In genomic region chr3:4757949-4758855, GRCh38 we compare ENCODE assay signal across 29 cellular contexts.
DNase-seq lines count a peak whose midpoint lies in the region; ATAC-seq, FAIRE-seq and TF ChIP-seq lines count a peak whose summit lies in the region.
"Had no signal": no experiment of that assay in that cellular context is flagged by ENCODE, and none has a peak within 500 bp of the region (broad histone marks: within the 10 kb centered on the region; RNA-seq: fewer than 3 reads in every experiment).

No MANE protein-coding gene starts in this region.

- CTCF ChIA-PET in activated CD8-positive, alpha-beta T cell treated with anti-CD3 and anti-CD28 coated beads, Interleukin-2, amount 10 ng/mL, durations not matched to agents 7 days and 5 days (lab: Charles Lee) = interaction anchor here (1.3 kb wide), 1 partner anchor 9 kb away, joined by 3 read pairs; no protein-coding TSS in a partner anchor
- CTCF ChIA-PET in activated CD8-positive, alpha-beta T cell treated with anti-CD3 and anti-CD28 coated beads for 36 hours (lab: Charles Lee) = no interaction called here
- CTCF ChIA-PET in H1 (lab: Charles Lee; ENCODE audit: partially characterized antibody) = interaction anchor here (0.6 to 1.1 kb wide), 2 partner anchors 10 to 218 kb away, joined by 3 to 4 read pairs; no protein-coding TSS in a partner anchor

- H3K56ac ChIP-seq in H1 (replicated peaks; ENCODE audit: insufficient read length, low read depth, low read length) = no peak overlapping the region

- no peaks in the 10 kb centered on the region for H3K79me2 ChIP-seq in H1 (ENCODE audit: control insufficient read depth in 1 of 2, insufficient read depth in 2 of 2, low read length in 2 of 2)

- no peaks in the 10 kb centered on the region for H3K79me1 ChIP-seq in H1 (ENCODE audit: low read depth, low read length)

- no peak overlapping the region for H2BK5ac ChIP-seq in H1 (ENCODE audit: low read depth, low read length)

- 89% methylated on average over 11 of the region's 11 CpGs; no CpG with 5 or more reads in 1 of the 2 experiments for WGBS in H1 (ENCODE audit: extremely low coverage in 1 of 2, insufficient coverage in 1 of 2, insufficient read length in 1 of 2, insufficient replicate concordance in 2 of 2, low coverage in 1 of 2, low lambda C conversion rate in 2 of 2, missing lambda C conversion rate in 1 of 2), 2 experiments

- H3K27ac Mint-ChIP-seq in activated CD8-positive, alpha-beta T cell treated with anti-CD3 and anti-CD28 coated beads, Interleukin-2, amount 10 ng/mL, durations not matched to agents 7 days and 5 days = peak overlapping the region; percentile 26
- no peak overlapping the region for H3K27ac Mint-ChIP-seq in activated CD8-positive, alpha-beta T cell treated with anti-CD3 and anti-CD28 coated beads for 36 hours
- H3K27ac Mint-ChIP-seq in stimulated activated naive B cell treated with anti-CD40 and anti-IgM and Interleukin-4, amounts not matched to agents 10 μg/mL and 1 μg/mL and 100 μg/mL, for 72 hours = peak overlapping the region; percentile 42
- H3K27ac Mint-ChIP-seq: activated naive CD4-positive, alpha-beta T cell treated with anti-CD3 and anti-CD28 coated beads for 36 hours; T-helper 17 cell had no signal

- POLR2A ChIA-PET in activated CD8-positive, alpha-beta T cell treated with anti-CD3 and anti-CD28 coated beads, Interleukin-2, amount 10 ng/mL, durations not matched to agents 7 days and 5 days (lab: Charles Lee) = no interaction called here
- POLR2A ChIA-PET in activated CD8-positive, alpha-beta T cell treated with anti-CD3 and anti-CD28 coated beads for 36 hours (lab: Charles Lee) = interaction anchor here (0.9 kb wide), 1 partner anchor 17 kb away, joined by 3 read pairs; no protein-coding TSS in a partner anchor
- POLR2A ChIA-PET in H1 (lab: Charles Lee; ENCODE audit: partially characterized antibody) = no interaction called here

- no peak overlapping the region for H3K14ac ChIP-seq in H1 (ENCODE audit: insufficient read length)

- H3K36me3 Mint-ChIP-seq in activated CD8-positive, alpha-beta T cell treated with anti-CD3 and anti-CD28 coated beads, Interleukin-2, amount 10 ng/mL, durations not matched to agents 7 days and 5 days (ENCODE audit: low read depth) = peaks cover 78% of the 10 kb centered on the region
- peaks cover 73% of the 10 kb centered on the region for H3K36me3 Mint-ChIP-seq in activated CD8-positive, alpha-beta T cell treated with anti-CD3 and anti-CD28 coated beads for 36 hours (ENCODE audit: low read depth)
- H3K36me3 Mint-ChIP-seq in stimulated activated naive B cell treated with anti-CD40 and anti-IgM and Interleukin-4, amounts not matched to agents 10 μg/mL and 1 μg/mL and 100 μg/mL, for 72 hours = peaks cover 62 to 82% of the 10 kb centered on the region in 2 donors

- no peak overlapping the region for H2BK12ac ChIP-seq in H1 (ENCODE audit: low read depth, low read length)

- H3K27ac ChIP-seq in H1 (ENCODE audit: low read depth, low read length) (no peak overlapping the region), mucosa of rectum (ENCODE audit: low read depth in 2 of 2, low read length in 2 of 2) (peak overlapping the region; percentile 26 to 33)
- H3K27ac ChIP-seq: brain microvascular endothelial cell, esophagus muscularis mucosa, foreskin keratinocyte, KMS-11, left ventricle myocardium inferior, sigmoid colon, SK-N-MC, testis had no signal

- peaks cover 72% of the 10 kb centered on the region for H3K4me1 Mint-ChIP-seq in activated CD8-positive, alpha-beta T cell treated with anti-CD3 and anti-CD28 coated beads, Interleukin-2, amount 10 ng/mL, durations not matched to agents 7 days and 5 days (ENCODE audit: low read depth)
- peaks cover 22% of the 10 kb centered on the region for H3K4me1 Mint-ChIP-seq in activated CD8-positive, alpha-beta T cell treated with anti-CD3 and anti-CD28 coated beads for 36 hours (ENCODE audit: low read depth)
- H3K4me1 Mint-ChIP-seq in stimulated activated naive B cell treated with anti-CD40 and anti-IgM and Interleukin-4, amounts not matched to agents 10 μg/mL and 1 μg/mL and 100 μg/mL, for 72 hours = peaks cover 29 to 44% of the 10 kb centered on the region in 2 donors

- no peaks in the 10 kb centered on the region for H3K27me3 Mint-ChIP-seq in activated CD8-positive, alpha-beta T cell treated with anti-CD3 and anti-CD28 coated beads, Interleukin-2, amount 10 ng/mL, durations not matched to agents 7 days and 5 days (ENCODE audit: low read depth)
- no peaks in the 10 kb centered on the region for H3K27me3 Mint-ChIP-seq in activated CD8-positive, alpha-beta T cell treated with anti-CD3 and anti-CD28 coated beads for 36 hours
- no peaks in the 10 kb centered on the region for H3K27me3 Mint-ChIP-seq in stimulated activated naive B cell treated with anti-CD40 and anti-IgM and Interleukin-4, amounts not matched to agents 10 μg/mL and 1 μg/mL and 100 μg/mL, for 72 hours
- H3K27me3 Mint-ChIP-seq: natural killer cell treated with Interleukin-12 subunit alpha and Interleukin-12 subunit beta and Interleukin-15 and Interleukin-18, amount 100 ng/mL, for 72 hours; T-helper 17 cell had no signal

- TF ChIP-seq RAD21 in H1 (IDR thresholded peaks at IDR 0.05 in 1 of 2, conservative IDR thresholded peaks at IDR 0.05 in 1 of 2; ENCODE audit: low read depth in 2 of 2, low read length in 2 of 2) = no peak

- no peak overlapping the region for H3K18ac ChIP-seq in H1 (ENCODE audit: extremely low read depth, low read length)

- intact Hi-C loops in activated CD8-positive, alpha-beta T cell treated with anti-CD3 and anti-CD28 coated beads for 36 hours (cut with micrococcal nuclease) = no loop called here

- no peak for ATAC-seq in activated CD8-positive, alpha-beta T cell treated with anti-CD3 and anti-CD28 coated beads, Interleukin-2, amount 10 ng/mL, durations not matched to agents 7 days and 5 days
- no peak for ATAC-seq in activated CD8-positive, alpha-beta T cell treated with anti-CD3 and anti-CD28 coated beads for 36 hours
- ATAC-seq in stimulated activated naive B cell treated with anti-CD40 and anti-IgM and Interleukin-4, amounts not matched to agents 10 μg/mL and 1 μg/mL and 100 μg/mL, for 72 hours (replicated peaks) = no peak
- no peak for ATAC-seq in HG03571 (IDR thresholded peaks at IDR 0.05; ENCODE audit: unreplicated experiment)
- ATAC-seq: foreskin keratinocyte; natural killer cell treated with Interleukin-12 subunit alpha and Interleukin-12 subunit beta and Interleukin-15 and Interleukin-18, amount 100 ng/mL, for 72 hours; T-helper 17 cell had no signal

- H3K4me3 ChIP-seq in H1 (ENCODE audit: extremely low read depth in 1 of 4, insufficient read depth in 2 of 4, low read depth in 3 of 4, low read length in 4 of 4) (no peak overlapping the region), mucosa of rectum (ENCODE audit: low read length in 2 of 2) (no peak overlapping the region)
- H3K4me3 ChIP-seq: esophagus muscularis mucosa, left ventricle myocardium inferior, sigmoid colon, SK-N-MC, testis had no signal

- no peak for TF ChIP-seq CTCF in activated CD8-positive, alpha-beta T cell treated with anti-CD3 and anti-CD28 coated beads for 36 hours (IDR thresholded peaks at IDR 0.05)
- TF ChIP-seq CTCF in H1 (IDR thresholded peaks at IDR 0.05; ENCODE audit: control extremely low read depth in 1 of 3, insufficient read depth in 1 of 3, low read depth in 1 of 3, low read length in 3 of 3) = no peak

- H3K27me3 ChIP-seq in H1 (replicated peaks in 1 of 4; ENCODE audit: control insufficient read depth in 3 of 4, extremely low read depth in 1 of 4, insufficient read depth in 3 of 4, low read length in 3 of 4) (no peaks in the 10 kb centered on the region), mucosa of rectum (ENCODE audit: control insufficient read depth in 2 of 2, insufficient read depth in 2 of 2, low read length in 2 of 2) (no peaks in the 10 kb centered on the region)
- H3K27me3 ChIP-seq: brain microvascular endothelial cell, esophagus muscularis mucosa, sigmoid colon, testis had no signal

- H4K91ac ChIP-seq in H1 (replicated peaks; ENCODE audit: insufficient read length, low read length) = no peak overlapping the region

- no peak for DNase-seq in activated CD8-positive, alpha-beta T cell treated with anti-CD3 and anti-CD28 coated beads, Interleukin-2, amount 10 ng/mL, durations not matched to agents 7 days and 5 days
- DNase-seq in activated CD8-positive, alpha-beta T cell treated with anti-CD3 and anti-CD28 coated beads for 36 hours = no peak
- DNase-seq in H1 (ENCODE audit: low read depth in 1 of 2, low spot score in 2 of 2) (no peak), RKO (ENCODE audit: low spot score) (no peak), GM19239 (ENCODE audit: insufficient read length, low spot score) (no peak)
- DNase-seq in stimulated activated naive B cell treated with anti-CD40 and anti-IgM and Interleukin-4, amounts not matched to agents 10 μg/mL and 1 μg/mL and 100 μg/mL, for 72 hours = no peak
- DNase-seq: 8988T; activated CD4-positive, alpha-beta T cell treated with anti-CD3 and anti-CD28 coated beads for 48 hours; activated naive CD4-positive, alpha-beta T cell treated with anti-CD3 and anti-CD28 coated beads for 36 hours; brain microvascular endothelial cell; DND-41; foreskin keratinocyte; HCEC 1CT; left ventricle myocardium inferior; midbrain; NCI-H146; NCI-H446; sigmoid colon; stimulated activated naive CD4-positive, alpha-beta T cell; T-helper 17 cell; testis had no signal

- peaks cover 14% of the 10 kb centered on the region for H3K9me3 Mint-ChIP-seq in activated CD8-positive, alpha-beta T cell treated with anti-CD3 and anti-CD28 coated beads, Interleukin-2, amount 10 ng/mL, durations not matched to agents 7 days and 5 days (ENCODE audit: insufficient read depth)
- H3K9me3 Mint-ChIP-seq in activated CD8-positive, alpha-beta T cell treated with anti-CD3 and anti-CD28 coated beads for 36 hours = no peaks in the 10 kb centered on the region
- H3K9me3 Mint-ChIP-seq in stimulated activated naive B cell treated with anti-CD40 and anti-IgM and Interleukin-4, amounts not matched to agents 10 μg/mL and 1 μg/mL and 100 μg/mL, for 72 hours = no peaks in the 10 kb centered on the region

- H3K36me3 ChIP-seq in H1 (ENCODE audit: control insufficient read depth in 2 of 4, insufficient read depth in 4 of 4, low read length in 3 of 4) (no peaks in the 10 kb centered on the region), mucosa of rectum (ENCODE audit: control insufficient read depth in 2 of 2, insufficient read depth in 2 of 2, low read length in 2 of 2) (no peaks in the 10 kb centered on the region)
- H3K36me3 ChIP-seq: brain microvascular endothelial cell had no signal

- H3K9me3 ChIP-seq in H1 (ENCODE audit: insufficient read depth in 2 of 2, low read depth in 1 of 2, low read length in 1 of 2) (no peaks in the 10 kb centered on the region), mucosa of rectum (ENCODE audit: control insufficient read depth in 2 of 2, low read length in 2 of 2) (no peaks in the 10 kb centered on the region)
- H3K9me3 ChIP-seq: esophagus muscularis mucosa, left ventricle myocardium inferior, sigmoid colon, testis had no signal

- H2AFZ ChIP-seq in H1 (ENCODE audit: low read length) = no peak overlapping the region

- H3K23me2 ChIP-seq in H1 (ENCODE audit: low read depth, low read length) = no peaks in the 10 kb centered on the region

- FAIRE-seq in H1 (lab: Jason Lieb, UNC) = no peak
- FAIRE-seq in GM19239 (lab: Jason Lieb, UNC) = no peak
- FAIRE-seq: colon had no signal

- no peak overlapping the region for H2BK15ac ChIP-seq in H1 (ENCODE audit: low read length)

- H4K5ac ChIP-seq in H1 (ENCODE audit: insufficient read length, low read depth, low read length) = no peak overlapping the region

- no peak overlapping the region for H4K8ac ChIP-seq in H1 (ENCODE audit: extremely low read depth, insufficient read depth, low read length)

- no peak overlapping the region for H2BK120ac ChIP-seq in H1 (replicated peaks; ENCODE audit: low read depth, low read length)

- no peak overlapping the region for H2BK20ac ChIP-seq in H1 (ENCODE audit: low read length)

- H3K23ac ChIP-seq in H1 (ENCODE audit: insufficient read length) = no peak overlapping the region

- H4K20me1 ChIP-seq in H1 (replicated peaks in 1 of 2; ENCODE audit: control insufficient read depth in 1 of 2, insufficient read depth in 2 of 2, low read length in 2 of 2) = peaks cover 0 to 2% of the 10 kb centered on the region in 2 experiments

- TF ChIP-seq EP300 in H1 (IDR thresholded peaks at IDR 0.05; ENCODE audit: borderline replicate concordance in 1 of 2, low read depth in 2 of 2, low read length in 2 of 2) = no peak

- no peak for TF ChIP-seq POLR2A in H1 (IDR thresholded peaks at IDR 0.05; ENCODE audit: control extremely low read depth in 1 of 2, low read depth in 2 of 2, low read length in 2 of 2)

- H2AK5ac ChIP-seq in H1 (ENCODE audit: low read depth, low read length) = no peak overlapping the region

- H3K9ac ChIP-seq in H1 (replicated peaks in 1 of 4; ENCODE audit: extremely low read depth in 1 of 4, low read depth in 3 of 4, low read length in 3 of 4) (no peak overlapping the region), mucosa of rectum (ENCODE audit: low read depth in 1 of 2, low read length in 2 of 2) (no peak overlapping the region)
- H3K9ac ChIP-seq: KMS-11 had no signal

- no peak overlapping the region for H3K4me2 ChIP-seq in H1 (ENCODE audit: insufficient read depth in 1 of 2, low read depth in 2 of 2, low read length in 2 of 2)
- H3K4me2 ChIP-seq: KMS-11 had no signal

- H3K4me1 ChIP-seq in H1 (replicated peaks in 1 of 4; ENCODE audit: control insufficient read depth in 3 of 4, insufficient read depth in 4 of 4, low read length in 3 of 4) (no peaks in the 10 kb centered on the region), mucosa of rectum (ENCODE audit: control insufficient read depth in 2 of 2, insufficient read depth in 2 of 2, low read length in 2 of 2) (peaks cover 11 to 27% of the 10 kb centered on the region in 2 donors)
- H3K4me1 ChIP-seq: foreskin keratinocyte, testis had no signal

- no peak overlapping the region for H3K4me3 Mint-ChIP-seq in activated CD8-positive, alpha-beta T cell treated with anti-CD3 and anti-CD28 coated beads, Interleukin-2, amount 10 ng/mL, durations not matched to agents 7 days and 5 days
- H3K4me3 Mint-ChIP-seq in activated CD8-positive, alpha-beta T cell treated with anti-CD3 and anti-CD28 coated beads for 36 hours = no peak overlapping the region
- no peak overlapping the region for H3K4me3 Mint-ChIP-seq in stimulated activated naive B cell treated with anti-CD40 and anti-IgM and Interleukin-4, amounts not matched to agents 10 μg/mL and 1 μg/mL and 100 μg/mL, for 72 hours
- H3K4me3 Mint-ChIP-seq: activated naive CD4-positive, alpha-beta T cell treated with anti-CD3 and anti-CD28 coated beads for 36 hours; CD14-positive monocyte; natural killer cell treated with Interleukin-12 subunit alpha and Interleukin-12 subunit beta and Interleukin-15 and Interleukin-18, amount 100 ng/mL, for 72 hours; T-helper 17 cell had no signal

- H3K4ac ChIP-seq in H1 (replicated peaks; ENCODE audit: insufficient read length, low read depth, low read length) = no peak overlapping the region
